9 cellular contexts compared by ENCODE assay signal in genomic region chr12:54988402-54989054, GRCh38. TPM values are rescaled to one million over a fixed set of nuclear protein-coding genes. Genes with fewer than 3 reads are reported as not detected.
DNase-seq lines count a peak whose midpoint lies in the region; ATAC-seq and TF ChIP-seq lines count a peak whose summit lies in the region.
"Had no signal": no experiment of that assay in that cellular context is flagged by ENCODE, and none has a peak within 500 bp of the region (broad histone marks: within the 10 kb centered on the region; RNA-seq: fewer than 3 reads in every experiment).

No MANE protein-coding gene starts in this region.

- H3K27ac ChIP-seq in cingulate gyrus (ENCODE audit: low read depth, low read length) = peak overlapping the region; percentile 93
- H3K27ac ChIP-seq in endodermal cell (ENCODE audit: low read depth, low read length) = no peak overlapping the region
- H3K27ac ChIP-seq: epithelial cell of prostate had no signal

- peaks cover 41 to 89% (median 69%) of the 10 kb centered on the region in 4 donors for H3K4me1 Mint-ChIP-seq in naive thymus-derived CD8-positive, alpha-beta T cell
- no peaks in the 10 kb centered on the region for H3K4me1 Mint-ChIP-seq in endodermal cell

- peak; percentile 22 for ATAC-seq in GM19463 (IDR thresholded peaks at IDR 0.05; ENCODE audit: unreplicated experiment)
- no peak for ATAC-seq in naive thymus-derived CD8-positive, alpha-beta T cell
- ATAC-seq in GM21528 (IDR thresholded peaks at IDR 0.05; ENCODE audit: low FRiP score, unreplicated experiment) = no peak

- H3K27ac Mint-ChIP-seq in naive thymus-derived CD8-positive, alpha-beta T cell = peak overlapping the region; percentile 66 to 99 (median 96)
- no peak overlapping the region for H3K27ac Mint-ChIP-seq in endodermal cell

- H3K4me3 Mint-ChIP-seq in naive thymus-derived CD8-positive, alpha-beta T cell = peak overlapping the region in 9 of 10 donors; percentile 5 to 56 (median 33)
- H3K4me3 Mint-ChIP-seq in endodermal cell = no peak overlapping the region

- H3K9me3 Mint-ChIP-seq in naive thymus-derived CD8-positive, alpha-beta T cell = no peaks in the 10 kb centered on the region
- no peaks in the 10 kb centered on the region for H3K9me3 Mint-ChIP-seq in endodermal cell

- H3K9ac ChIP-seq in endodermal cell (ENCODE audit: extremely low read depth, low read length, poor library complexity, severe bottlenecking) = no peak overlapping the region

- H3K27me3 ChIP-seq in endodermal cell (ENCODE audit: control insufficient read depth, insufficient read depth, low read length, poor library complexity, severe bottlenecking) = no peaks in the 10 kb centered on the region

- no peaks in the 10 kb centered on the region for H3K27me3 Mint-ChIP-seq in naive thymus-derived CD8-positive, alpha-beta T cell
- H3K27me3 Mint-ChIP-seq in endodermal cell (ENCODE audit: insufficient read depth) = no peaks in the 10 kb centered on the region

- H3K9me3 ChIP-seq in endodermal cell (ENCODE audit: control insufficient read depth, low read length) = no peaks in the 10 kb centered on the region

- DNase-seq in NCI-H2196 (lab: John Stamatoyannopoulos, UW; ENCODE audit: unreplicated experiment) = peak; percentile 73
- no peak for DNase-seq in naive thymus-derived CD8-positive, alpha-beta T cell
- no peak for DNase-seq in endodermal cell
- DNase-seq in cerebellum (ENCODE audit: low spot score) = no peak
- no peak for DNase-seq in stimulated activated CD4-positive, alpha-beta T cell treated with anti-CD3 and anti-CD28 coated beads, Interleukin-12 subunit alpha, Interleukin-12 subunit beta, amount 100 ng/mL, for 4 hours

- WGBS in endodermal cell (ENCODE audit: insufficient coverage in 1 of 2, insufficient read length in 1 of 2), 2 experiments = 79 to 100% methylated on average over 1 of the region's 1 CpG

- no peak for TF ChIP-seq CTCF in endodermal cell (conservative IDR thresholded peaks at IDR 0.05)

- H3K36me3 ChIP-seq in endodermal cell (ENCODE audit: control insufficient read depth, insufficient read depth, low read length) = no peaks in the 10 kb centered on the region

- H3K4me1 ChIP-seq in endodermal cell (ENCODE audit: control insufficient read depth, insufficient read depth, low read length) = no peaks in the 10 kb centered on the region

- H3K36me3 Mint-ChIP-seq in naive thymus-derived CD8-positive, alpha-beta T cell = peaks cover 0 to 5% (median 3%) of the 10 kb centered on the region in 3 donors
- H3K36me3 Mint-ChIP-seq in endodermal cell (ENCODE audit: low read depth) = no peaks in the 10 kb centered on the region

- no peak overlapping the region for H3K4me3 ChIP-seq in endodermal cell (ENCODE audit: low read length)

- POLR2A ChIA-PET in naive thymus-derived CD8-positive, alpha-beta T cell (lab: Charles Lee) = interaction anchor here (1.3 to 1.4 kb wide), 2 partner anchors 31 to 83 kb away, joined by 3 to 4 read pairs; no protein-coding TSS in a partner anchor

RNA-seq across cellular contexts. Expression of gene TESPA1, which starts 4.0 kb away (rescaled TPM):
- 100 to 1,000 TPM; 247 to 253 TPM for total RNA-seq in naive thymus-derived CD8-positive, alpha-beta T cell
- 100 to 1,000 TPM in 2 of 3 donors, 10 to 100 TPM in 1; 83.1 to 245 (median 180) TPM for polyA plus RNA-seq in naive thymus-derived CD8-positive, alpha-beta T cell
- not detected for total RNA-seq in endodermal cell
- polyA plus RNA-seq in endodermal cell (2013, experiment 1 of 2) = not detected
- not detected for polyA plus RNA-seq in endodermal cell (2013, experiment 2 of 2)
- not detected for total RNA-seq in cerebellum

RNA-seq across cellular contexts. Expression of gene NEUROD4, which starts 31.2 kb away (rescaled TPM):
- not detected for total RNA-seq in naive thymus-derived CD8-positive, alpha-beta T cell
- polyA plus RNA-seq in naive thymus-derived CD8-positive, alpha-beta T cell = not detected
- not detected for total RNA-seq in endodermal cell
- 15.1 TPM for polyA plus RNA-seq in endodermal cell (2013, experiment 1 of 2)
- polyA plus RNA-seq in endodermal cell (2013, experiment 2 of 2) = 10.4 TPM
- 9.9 TPM for total RNA-seq in cerebellum

Comparison
In these comparisons a context has a peak if more than half of its experiments do, and no peak if none do; other contexts are left out.
1. RNA of gene TESPA1, which starts 4.0 kb away (total RNA-seq): 247 to 253 TPM in naive thymus-derived CD8-positive, alpha-beta T cell; not detected in endodermal cell and not detected in cerebellum (single experiment); every median in the first group is over 100 times any median in the second.
2. RNA of gene NEUROD4, which starts 31.2 kb away (total RNA-seq): 9.9 TPM in cerebellum (single experiment); not detected in naive thymus-derived CD8-positive, alpha-beta T cell and not detected in endodermal cell; every median in the first group is over 10 times any median in the second.